In the genomic region with DNA sequence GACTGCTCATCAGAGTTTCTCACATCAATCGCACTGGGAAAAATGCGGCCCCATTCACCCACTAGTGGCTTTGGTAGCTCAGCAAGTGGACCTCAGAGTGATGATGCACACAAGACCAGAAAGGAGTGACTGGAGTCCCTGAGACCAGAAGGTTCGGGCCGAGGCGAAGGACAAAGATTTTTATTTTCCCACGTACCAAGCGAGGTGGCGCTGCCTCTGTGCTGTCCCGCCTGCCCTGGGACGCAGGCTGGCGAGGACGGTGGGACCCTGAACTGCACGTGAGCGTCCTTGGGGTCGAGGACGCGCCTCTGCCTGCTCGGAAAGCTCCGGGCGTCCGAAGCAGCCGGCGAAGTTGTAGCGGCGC, we compare ENCODE assay signal across 8 cellular contexts. TPM values are rescaled to one million over a fixed set of nuclear protein-coding genes. Genes with fewer than 3 reads are reported as not detected.
DNase-seq lines count a peak whose midpoint lies in the region; ATAC-seq and TF ChIP-seq lines count a peak whose summit lies in the region.
"Not testable (repeated sequence)": the region's sequence is repeated elsewhere in the genome, so short reads cannot be mapped to it uniquely, and the experiment has no call there.

No MANE protein-coding gene starts in this region.

- not testable (repeated sequence) for H3K27me3 Mint-ChIP-seq in immature natural killer cell (ENCODE audit: low read depth in 3 of 3)

- H3K9me3 ChIP-seq in HEK293 (ENCODE audit: control insufficient read depth, insufficient read depth, low read depth, low read length); colonic mucosa; parathyroid adenoma (ENCODE audit: control insufficient read depth, low read length): not testable (repeated sequence)

- not testable (repeated sequence) for H3K9me3 Mint-ChIP-seq in immature natural killer cell

- peak; percentile 29 for DNase-seq in HK-2 (ENCODE audit: unreplicated experiment)
- DNase-seq in colonic mucosa = peak; percentile 19
- not testable (repeated sequence) for DNase-seq in immature natural killer cell

- not testable (repeated sequence) for H3K36me3 ChIP-seq in HEK293 (ENCODE audit: control insufficient read depth in 2 of 2, insufficient read depth in 1 of 2, low read length in 2 of 2); colonic mucosa; parathyroid adenoma (ENCODE audit: control insufficient read depth, insufficient read depth, low read length)

- peaks cover 33% of the 10 kb centered on the region for H3K79me2 ChIP-seq in parathyroid adenoma

- H3K27ac Mint-ChIP-seq in immature natural killer cell = peak overlapping the region in 5 of 6 donors; percentile 81 to 94 (median 89)

- POLR2A ChIA-PET in HEK293 (lab: Yijun Ruan, JAX) = interaction anchor here (1.4 kb wide), 1 partner anchor 52 kb away, joined by 6 read pairs; no protein-coding TSS in a partner anchor

- intact Hi-C loops in colonic mucosa (cut with DNase I) = loop anchor here (10.0 kb wide), 1 partner anchor 53 kb away; no protein-coding TSS in a partner anchor

- peak overlapping the region; percentile 60 for H3K4me2 ChIP-seq in parathyroid adenoma (ENCODE audit: low read length)

- H2AFZ ChIP-seq in parathyroid adenoma = peak overlapping the region; percentile 83

- H3K9ac ChIP-seq in colonic mucosa (ENCODE audit: low read depth in 2 of 2, low read length in 2 of 2) (peak overlapping the region; percentile 40 to 61), parathyroid adenoma (peak overlapping the region; percentile 1)

- CTCF ChIA-PET in HEK293 (lab: Yijun Ruan, JAX) = interaction anchor here (0.7 kb wide), 1 partner anchor 750 kb away, joined by 3 read pairs; no protein-coding TSS in a partner anchor

- not testable (repeated sequence) for H3K4me1 ChIP-seq in HEK293 (ENCODE audit: control insufficient read depth, insufficient read depth, low read length); colonic mucosa; parathyroid adenoma

- H3K27ac ChIP-seq in 22Rv1 (peak overlapping the region; percentile 42), HEK293 (ENCODE audit: extremely low read depth, low read depth, low read length) (peak overlapping the region; percentile 81), VCaP (peak overlapping the region; percentile 50), colonic mucosa (peak overlapping the region; percentile 56), parathyroid adenoma (peak overlapping the region; percentile 49)

- not testable (repeated sequence) for H3K36me3 Mint-ChIP-seq in immature natural killer cell

- H3K27me3 ChIP-seq in colonic mucosa; parathyroid adenoma (ENCODE audit: control insufficient read depth, insufficient read depth, low read length): not testable (repeated sequence)

- H3K4me3 ChIP-seq in HEK293 (ENCODE audit: low read depth, low read length) (peak overlapping the region; percentile 64), colonic mucosa (peak overlapping the region; percentile 96), parathyroid adenoma (ENCODE audit: low read depth, low read length) (peak overlapping the region; percentile 69)

- H3K4me1 Mint-ChIP-seq in immature natural killer cell = peaks cover 38 to 69% of the 10 kb centered on the region in 2 donors

- peak overlapping the region; percentile 99 to 100 (median 100) for H3K4me3 Mint-ChIP-seq in immature natural killer cell

- ATAC-seq in GM18517 (IDR thresholded peaks at IDR 0.05; ENCODE audit: unreplicated experiment) = peak; percentile 31

- 0 out of 2 replicates have a peak, but pooled peaks have one; percentile 11 for TF ChIP-seq CTCF in 22Rv1 (IDR thresholded peaks at IDR 0.05)
- TF ChIP-seq CTCF in HEK293 (tag by site-specific recombination; IDR thresholded peaks at IDR 0.05) = peak; percentile 56
- TF ChIP-seq CTCF in VCaP (conservative IDR thresholded peaks at IDR 0.05); colonic mucosa (IDR thresholded peaks at IDR 0.05); parathyroid adenoma (IDR thresholded peaks at IDR 0.05): not testable (repeated sequence)

TF ChIP-seq in HEK293, 187 proteins besides CTCF, POLR2A, EP300 and RAD21:
- TF ChIP-seq, protein P1, sequence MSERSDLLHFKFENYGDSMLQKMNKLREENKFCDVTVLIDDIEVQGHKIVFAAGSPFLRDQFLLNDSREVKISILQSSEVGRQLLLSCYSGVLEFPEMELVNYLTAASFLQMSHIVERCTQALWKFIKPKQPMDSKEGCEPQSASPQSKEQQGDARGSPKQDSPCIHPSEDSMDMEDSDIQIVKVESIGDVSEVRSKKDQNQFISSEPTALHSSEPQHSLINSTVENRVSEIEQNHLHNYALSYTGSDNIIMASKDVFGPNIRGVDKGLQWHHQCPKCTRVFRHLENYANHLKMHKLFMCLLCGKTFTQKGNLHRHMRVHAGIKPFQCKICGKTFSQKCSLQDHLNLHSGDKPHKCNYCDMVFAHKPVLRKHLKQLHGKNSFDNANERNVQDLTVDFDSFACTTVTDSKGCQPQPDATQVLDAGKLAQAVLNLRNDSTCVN (tag by site-specific recombination; optimal IDR thresholded peaks at IDR 0.05) = peak; percentile 62
- TF ChIP-seq SCRT2 (tag by site-specific recombination; IDR thresholded peaks at IDR 0.05) = peak; percentile 86

RNA-seq across cellular contexts. Expression of a gene that starts 0.6 kb away (rescaled TPM):
- total RNA-seq in colonic mucosa = 10 to 100 TPM; 42.8 to 73.1 TPM
- 10 to 100 TPM; 51.5 to 84.7 (median 70.4) TPM for polyA plus RNA-seq in immature natural killer cell

RNA-seq across cellular contexts. Expression of a gene that starts 58.7 kb away (rescaled TPM):
- 100 to 1,000 TPM; 132 to 192 TPM for total RNA-seq in colonic mucosa
- 100 to 1,000 TPM; 188 to 323 (median 196) TPM for polyA plus RNA-seq in immature natural killer cell
